In the genomic region with DNA sequence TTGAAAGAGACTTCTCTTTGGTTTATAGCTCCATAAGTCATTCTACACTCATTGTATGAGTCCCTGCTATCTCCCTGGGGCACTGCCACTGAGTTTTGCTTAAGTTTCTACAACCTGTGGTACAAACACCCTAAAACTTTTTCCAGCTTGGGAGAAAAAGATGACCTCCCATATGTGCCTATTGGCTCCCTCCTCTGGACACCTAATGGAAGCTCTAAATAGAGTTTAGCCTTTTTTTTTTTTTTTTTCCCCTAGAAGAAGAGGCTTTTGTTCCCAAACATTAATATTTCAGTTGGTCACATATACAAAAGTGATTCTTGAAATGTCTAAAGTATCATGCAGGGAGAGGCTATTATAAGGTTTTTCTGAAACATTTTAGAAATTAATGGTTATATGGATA, we compare ENCODE assay signal across 14 cellular contexts.
A peak's percentile ranks its signal among the peaks of the same experiment; 100 is the strongest.
DNase-seq lines count a peak whose midpoint lies in the region; ATAC-seq and TF ChIP-seq lines count a peak whose summit lies in the region.
"Had no signal": no experiment of that assay in that cellular context is flagged by ENCODE, and none has a peak within 500 bp of the region (broad histone marks: within the 10 kb centered on the region; RNA-seq: fewer than 3 reads in every experiment).

No MANE protein-coding gene starts in this region.

- peak; percentile 53 for TF ChIP-seq CTCF in A673 (conservative IDR thresholded peaks at IDR 0.05; ENCODE audit: low read depth, low read length)
- TF ChIP-seq CTCF in RWPE2 (IDR thresholded peaks at IDR 0.05; ENCODE audit: poor library complexity, severe bottlenecking), result peak; percentile 43
- TF ChIP-seq CTCF in foreskin keratinocyte (conservative IDR thresholded peaks at IDR 0.05), result peak; percentile 48
- TF ChIP-seq CTCF in tibial artery (IDR thresholded peaks at IDR 0.05), result no peak

- H3K9me3 ChIP-seq in A673 (ENCODE audit: low read depth, low read length, poor library complexity, severe bottlenecking), result no peaks in the 10 kb centered on the region
- no peaks in the 10 kb centered on the region for H3K9me3 ChIP-seq in RWPE2 (ENCODE audit: severe bottlenecking)
- H3K9me3 ChIP-seq in tibial artery, result no peaks in the 10 kb centered on the region
- H3K9me3 ChIP-seq: uterus had no signal

- TF ChIP-seq POLR2A in GM18505 (IDR thresholded peaks at IDR 0.05; ENCODE audit: borderline replicate concordance, extremely low read depth, insufficient read depth, insufficient read length), result no peak

- CTCF ChIA-PET in A673 (lab: Charles Lee) (interaction anchor here (0.6 kb wide), 1 partner anchor 579 kb away, joined by 6 read pairs; no protein-coding TSS in a partner anchor), HEK293T (lab: Yijun Ruan, JAX) (no interaction called here)

- BruUV-seq in A673 (replicated peaks; lab: Mats Ljungman, UMichigan), result no TSS peak

- no peak for ATAC-seq in RWPE2 (ENCODE audit: low read depth)
- ATAC-seq in foreskin keratinocyte, result no peak
- no peak for ATAC-seq in GM18505 (IDR thresholded peaks at IDR 0.05; ENCODE audit: unreplicated experiment)
- ATAC-seq: natural killer cell had no signal

- DNase-seq in A673 (ENCODE audit: low spot score) (peak; percentile 52), HEK293T (ENCODE audit: extremely low spot score) (peak; percentile 6), RWPE2 (ENCODE audit: low spot score) (no peak), foreskin keratinocyte (peak in 1 of 2 donors; percentile 17), NCI-H510A (lab: John Stamatoyannopoulos, UW) (no peak), NCI-H774 (lab: John Stamatoyannopoulos, UW) (no peak), tibial artery (no peak)
- DNase-seq: activated T-cell treated with anti-CD3 and anti-CD28 coated beads, Interleukin-2, amount 50 U/mL, for 1 hour; natural killer cell; NCI-H187; spleen; uterus had no signal

- no peaks in the 10 kb centered on the region for H3K4me1 ChIP-seq in A673 (ENCODE audit: insufficient read depth, low read length, poor library complexity, severe bottlenecking)
- no peaks in the 10 kb centered on the region for H3K4me1 ChIP-seq in RWPE2 (ENCODE audit: insufficient read depth, poor library complexity, severe bottlenecking)
- H3K4me1 ChIP-seq in foreskin keratinocyte, result no peaks in the 10 kb centered on the region
- no peaks in the 10 kb centered on the region for H3K4me1 ChIP-seq in tibial artery
- H3K4me1 ChIP-seq: spleen, uterus had no signal

- intact Hi-C loops in A673 (cut with micrococcal nuclease; ENCODE audit: unreplicated experiment), result loop anchor here (10.0 kb wide), 1 partner anchor 547 kb away; the partner anchor contains the start of gene TMEFF2
- intact Hi-C loops in tibial artery (cut with DNase I; ENCODE audit: low total_unique reads), result no loop called here

- POLR2A ChIA-PET in A673 (lab: Charles Lee; ENCODE audit: low non-redundant PET) (no interaction called here), HEK293T (lab: Yijun Ruan, JAX) (no interaction called here)

- H3K27ac ChIP-seq in A673 (ENCODE audit: low read depth, low read length, poor library complexity, severe bottlenecking) (no peak overlapping the region), RWPE2 (ENCODE audit: poor library complexity, severe bottlenecking) (no peak overlapping the region), foreskin keratinocyte (no peak overlapping the region), tibial artery (no peak overlapping the region)
- H3K27ac ChIP-seq: epithelial cell of prostate, spleen, uterus had no signal

- H3K4me3 ChIP-seq in A673 (ENCODE audit: low read depth, low read length, poor library complexity, severe bottlenecking) (no peak overlapping the region), RWPE2 (ENCODE audit: severe bottlenecking) (no peak overlapping the region), tibial artery (no peak overlapping the region)
- H3K4me3 ChIP-seq: spleen, uterus had no signal

- no peaks in the 10 kb centered on the region for H3K27me3 ChIP-seq in A673 (replicated peaks; ENCODE audit: insufficient read depth, low read depth, low read length, poor library complexity)
- no peaks in the 10 kb centered on the region for H3K27me3 ChIP-seq in RWPE2 (ENCODE audit: insufficient read depth, poor library complexity, severe bottlenecking)
- H3K27me3 ChIP-seq in foreskin keratinocyte, result no peaks in the 10 kb centered on the region
- no peaks in the 10 kb centered on the region for H3K27me3 ChIP-seq in tibial artery
- H3K27me3 ChIP-seq: spleen, uterus had no signal

- H3K36me3 ChIP-seq in A673 (ENCODE audit: insufficient read depth, low read length, poor library complexity, severe bottlenecking) (no peaks in the 10 kb centered on the region), RWPE2 (ENCODE audit: low read depth) (no peaks in the 10 kb centered on the region), tibial artery (no peaks in the 10 kb centered on the region)
- H3K36me3 ChIP-seq: spleen, uterus had no signal

TF ChIP-seq in HEK293T, 16 proteins besides CTCF, POLR2A, EP300 and RAD21:
- TF ChIP-seq LEF1 (IDR thresholded peaks at IDR 0.05; ENCODE audit: borderline replicate concordance), result no peak
- no peak for TF ChIP-seq NFRKB (IDR thresholded peaks at IDR 0.05)
- no peak for TF ChIP-seq BHLHE40 (IDR thresholded peaks at IDR 0.05; ENCODE audit: borderline replicate concordance)
- peak; percentile 73 for TF ChIP-seq ZNF384 (IDR thresholded peaks at IDR 0.05)

Comparison
In these comparisons a context has a peak if more than half of its experiments do, and no peak if none do; other contexts are left out.
1. DNase-seq: peak in A673 (single experiment) and HEK293T (single experiment); none in RWPE2 (single experiment), NCI-H510A (single experiment), NCI-H774 (single experiment) and tibial artery (0 of 2).
2. CTCF ChIP-seq: peak in A673 (single experiment), RWPE2 (single experiment) and foreskin keratinocyte (single experiment); none in tibial artery (0 of 2).